In genomic region chr2:28036307-28036706, GRCh38 we compare ENCODE assay signal across 12 cellular contexts.
"Had no signal": no experiment of that assay in that cellular context is flagged by ENCODE, and none has a peak within 500 bp of the region (broad histone marks: within the 10 kb centered on the region; RNA-seq: fewer than 3 reads in every experiment).

No MANE protein-coding gene starts in this region.

- ATAC-seq: activated naive CD4-positive, alpha-beta T cell treated with anti-CD3 and anti-CD28 coated beads, Interleukin-2, amount 50 U/mL, for 72 hours; left lobe of liver; pancreas had no signal

- H3K4me1 ChIP-seq: esophagus squamous epithelium, pancreas had no signal

- DNase-seq: activated CD4-positive, alpha-beta T cell treated with anti-CD3 and anti-CD28 coated beads, Interleukin-2, amount 50 U/mL, for 1 hour; activated CD4-positive, CD25-positive, alpha-beta regulatory T cell; activated T-cell treated with anti-CD3 and anti-CD28 coated beads, Interleukin-2, amount 50 U/mL, for 1 hour; dorsolateral prefrontal cortex; esophagus squamous epithelium; pancreas; retina; stimulated activated CD4-positive, alpha-beta T cell treated with anti-CD3 and anti-CD28 coated beads, Interleukin-4, amount 100 ng/mL, for 4 hours; stomach had no signal

- H3K27me3 ChIP-seq: dorsolateral prefrontal cortex, esophagus squamous epithelium, pancreas, stomach had no signal

- H3K4me3 ChIP-seq: dorsolateral prefrontal cortex, esophagus squamous epithelium, pancreas, skin epidermis, stomach had no signal

- H3K36me3 ChIP-seq: esophagus squamous epithelium, pancreas, stomach had no signal

- H3K27ac ChIP-seq: dorsolateral prefrontal cortex, pancreas had no signal

- H3K9me3 ChIP-seq: esophagus squamous epithelium, pancreas, stomach had no signal
